Comparison of ENCODE assay signal across 8 cellular contexts in genomic region chr17:27602721-27603445, GRCh38. TPM values are rescaled to one million over a fixed set of nuclear protein-coding genes. Genes with fewer than 3 reads are reported as not detected.
DNase-seq lines count a peak whose midpoint lies in the region; ATAC-seq and TF ChIP-seq lines count a peak whose summit lies in the region.

No MANE protein-coding gene starts in this region.

- ATAC-seq in T-cell (replicated peaks in 1 of 4) (peak in 3 of 4 experiments; percentile 43 to 50 (median 46)), left cardiac atrium (peak; percentile 47 to 48), psoas muscle (peak; percentile 38 to 75 (median 48)), GM21786 (IDR thresholded peaks at IDR 0.05; ENCODE audit: unreplicated experiment) (no peak), GM21825 (IDR thresholded peaks at IDR 0.05; ENCODE audit: unreplicated experiment) (no peak)

- CTCF ChIA-PET in T-cell (lab: Charles Lee) = interaction anchor here (0.6 to 6.7 kb wide), 16 partner anchors 10 to 471 kb away, joined by 3 to 162 read pairs (median 3); no protein-coding TSS in a partner anchor

- peak; percentile 49 for DNase-seq in LoVo (ENCODE audit: low spot score)
- DNase-seq in T-cell = peak in 33 of 34 experiments; percentile 25 to 73 (median 59)
- peak; percentile 83 for DNase-seq in adipocyte (ENCODE audit: low read depth)
- DNase-seq in left cardiac atrium = peak; percentile 80
- DNase-seq in psoas muscle = peak; percentile 70 to 84

- POLR2A ChIA-PET in T-cell (lab: Charles Lee) = no interaction called here

- H3K27ac ChIP-seq in psoas muscle = no peak overlapping the region

- no peak overlapping the region for H3K27ac Mint-ChIP-seq in T-cell

- H3K4me3 Mint-ChIP-seq in T-cell = no peak overlapping the region

- H3K36me3 Mint-ChIP-seq in T-cell = peaks cover 15% of the 10 kb centered on the region

- WGBS in psoas muscle, 3 donors = 53 to 57% (median 56%) methylated on average over 15 of the region's 15 CpGs

- peaks cover 0 to 5% (median 4%) of the 10 kb centered on the region in 3 donors for H3K4me1 Mint-ChIP-seq in T-cell

- no peak overlapping the region for H3K9ac ChIP-seq in adipocyte (ENCODE audit: low read length)

- H3K9me3 Mint-ChIP-seq in T-cell = no peaks in the 10 kb centered on the region

- H3K9me3 ChIP-seq in adipocyte (ENCODE audit: control insufficient read depth, low read length) = no peaks in the 10 kb centered on the region
- H3K9me3 ChIP-seq in psoas muscle = no peaks in the 10 kb centered on the region

- H3K4me3 ChIP-seq in adipocyte (ENCODE audit: low read length) = no peak overlapping the region
- no peak overlapping the region for H3K4me3 ChIP-seq in psoas muscle

- H3K27me3 Mint-ChIP-seq in T-cell = no peaks in the 10 kb centered on the region

- peak; percentile 54 for TF ChIP-seq CTCF in GM12801 (IDR thresholded peaks at IDR 0.05; ENCODE audit: extremely low read depth, insufficient read length)
- peak; percentile 94 for TF ChIP-seq CTCF in psoas muscle (IDR thresholded peaks at IDR 0.05)

- H3K36me3 ChIP-seq in adipocyte (ENCODE audit: control insufficient read depth, insufficient read depth, low read length, severe bottlenecking) (peaks cover 14% of the 10 kb centered on the region), psoas muscle (ENCODE audit: insufficient read depth in 1 of 2, low read depth in 1 of 2) (peaks cover 0 to 91% of the 10 kb centered on the region in 2 donors)

- intact Hi-C loops in left cardiac atrium (cut with DNase I) = loop anchor here (2.0 to 10.0 kb wide), 7 partner anchors 111 to 366 kb away; no protein-coding TSS in a partner anchor
- intact Hi-C loops in psoas muscle (cut with DNase I) = loop anchor here (1.0 to 5.0 kb wide), 5 partner anchors 48 to 250 kb away; no protein-coding TSS in a partner anchor

- H3K4me1 ChIP-seq in adipocyte (ENCODE audit: control insufficient read depth, insufficient read depth, low read length) (no peaks in the 10 kb centered on the region), psoas muscle (no peaks in the 10 kb centered on the region)

- H3K27me3 ChIP-seq in adipocyte (replicated peaks; ENCODE audit: control insufficient read depth, insufficient read depth, low read length) (no peaks in the 10 kb centered on the region), psoas muscle (ENCODE audit: insufficient read depth in 3 of 3, low read length in 2 of 3) (no peaks in the 10 kb centered on the region)

RNA-seq across cellular contexts. Expression of gene LGALS9, which starts 28.1 kb away (rescaled TPM):
- total RNA-seq in T-cell (10 to 100 TPM; 17.8 to 53.3 (median 33.1) TPM), left cardiac atrium (10 to 100 TPM; 32.2 to 49.3 TPM), psoas muscle (10 to 100 TPM in 3 of 4 donors, 1 to 10 TPM in 1; 9.6 to 11.7 (median 11.1) TPM)
- 10 to 100 TPM in 1 of 3 donors, 1 to 10 TPM in 2; 4.3 to 10.3 (median 7.9) TPM for polyA plus RNA-seq in psoas muscle

Comparison
In these comparisons a context has a peak if more than half of its experiments do, and no peak if none do; other contexts are left out.
1. ATAC-seq: peak in T-cell (3 of 4), left cardiac atrium (2 of 2) and psoas muscle (4 of 4); none in GM21786 (single experiment) and GM21825 (single experiment).
2. Peak in every context shown above with its lines, with median percentiles within 50 percentile points of each other: DNase-seq.